25 cellular contexts compared by ENCODE assay signal in the genomic region with DNA sequence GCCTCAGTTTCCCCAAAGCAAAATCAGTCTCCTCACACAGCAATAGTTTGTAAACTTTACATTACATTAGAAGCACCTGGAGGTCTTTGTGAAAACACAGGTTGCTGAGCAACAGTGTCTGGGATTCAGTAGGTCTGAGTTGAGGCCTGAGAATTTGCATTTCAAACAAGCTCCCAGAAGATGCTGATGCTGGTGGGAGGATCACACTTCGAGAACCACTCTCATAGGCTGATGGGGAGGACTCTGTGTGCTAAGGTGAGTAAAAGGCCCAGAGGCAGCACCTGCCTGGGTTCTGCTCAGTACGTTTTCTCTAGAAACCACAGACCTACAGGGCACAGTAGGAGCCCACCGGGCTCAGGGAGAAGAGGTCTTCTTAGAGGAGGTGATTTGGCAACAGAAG. TPM values are rescaled to one million over a fixed set of nuclear protein-coding genes. Genes with fewer than 3 reads are reported as not detected.
"Had no signal": no experiment of that assay in that cellular context is flagged by ENCODE, and none has a peak within 500 bp of the region (broad histone marks: within the 10 kb centered on the region; RNA-seq: fewer than 3 reads in every experiment).

No MANE protein-coding gene starts in this region.

- H3K27ac ChIP-seq: brain microvascular endothelial cell, cardiac muscle cell had no signal

- H3K4me3 ChIP-seq: cardiac muscle cell had no signal

- H3K4me3 Mint-ChIP-seq: activated CD4-positive, alpha-beta memory T cell treated with anti-CD3 and anti-CD28 coated beads, Interleukin-2, amount 10 ng/mL, durations not matched to agents 7 days and 5 days; activated CD4-positive, alpha-beta T cell treated with anti-CD3 and anti-CD28 coated beads for 36 hours; activated naive CD4-positive, alpha-beta T cell treated with anti-CD3 and anti-CD28 coated beads for 36 hours; activated naive CD8-positive, alpha-beta T cell; activated T-helper 17 cell treated with anti-CD3 and anti-CD28 coated beads, Interleukin-2, amount 50 U/mL, for 72 hours; T-helper 1 cell treated with Interleukin-12 subunit alpha and Interleukin-12 subunit beta and Interleukin-4 antibody, amounts not matched to agents 30 μg/mL and 1 μg/mL, for 36 hours had no signal

- DNase-seq: activated CD4-positive, alpha-beta memory T cell treated with anti-CD3 and anti-CD28 coated beads, Interleukin-2, amount 10 ng/mL, durations not matched to agents 7 days and 5 days; activated CD4-positive, alpha-beta T cell treated with anti-CD3 and anti-CD28 coated beads for 36 hours; activated CD4-positive, alpha-beta T cell treated with anti-CD3 and anti-CD28 coated beads, Interleukin-2, amount 50 U/mL, for 1 hour; activated CD4-positive, CD25-positive, alpha-beta regulatory T cell; activated gamma-delta T cell; activated naive CD4-positive, alpha-beta T cell treated with anti-CD3 and anti-CD28 coated beads for 36 hours; activated T-cell treated with anti-CD3 and anti-CD28 coated beads for 4 hours; activated T-cell treated with anti-CD3 and anti-CD28 coated beads, Interleukin-2, amount 50 U/mL, for 48 hours; amygdala; brain microvascular endothelial cell; NCI-H1092; NCI-H2029; NCI-H2107; NCI-H2171 treated with DMSO at 0.1 percent for 48 hours; NCI-H345; NCI-H510A; PC-3; SHP77 treated with DMSO at 0.1 percent for 48 hours had no signal

- H3K27ac Mint-ChIP-seq: activated CD4-positive, alpha-beta memory T cell treated with anti-CD3 and anti-CD28 coated beads, Interleukin-2, amount 10 ng/mL, durations not matched to agents 7 days and 5 days; activated CD4-positive, alpha-beta T cell treated with anti-CD3 and anti-CD28 coated beads for 36 hours; activated naive CD4-positive, alpha-beta T cell treated with anti-CD3 and anti-CD28 coated beads for 36 hours; activated naive CD8-positive, alpha-beta T cell; activated T-helper 17 cell treated with anti-CD3 and anti-CD28 coated beads, Interleukin-2, amount 50 U/mL, for 72 hours; T-helper 1 cell treated with Interleukin-12 subunit alpha and Interleukin-12 subunit beta and Interleukin-4 antibody, amounts not matched to agents 30 μg/mL and 1 μg/mL, for 36 hours had no signal

- FAIRE-seq: RCC 7860 had no signal

- H3K4me1 Mint-ChIP-seq: activated CD4-positive, alpha-beta memory T cell treated with anti-CD3 and anti-CD28 coated beads, Interleukin-2, amount 10 ng/mL, durations not matched to agents 7 days and 5 days; activated T-helper 17 cell treated with anti-CD3 and anti-CD28 coated beads, Interleukin-2, amount 50 U/mL, for 72 hours had no signal

- H3K36me3 Mint-ChIP-seq: activated naive CD8-positive, alpha-beta T cell had no signal

- H3K9me3 Mint-ChIP-seq: activated CD4-positive, alpha-beta memory T cell treated with anti-CD3 and anti-CD28 coated beads, Interleukin-2, amount 10 ng/mL, durations not matched to agents 7 days and 5 days; activated naive CD4-positive, alpha-beta T cell treated with anti-CD3 and anti-CD28 coated beads for 36 hours; activated T-helper 17 cell treated with anti-CD3 and anti-CD28 coated beads, Interleukin-2, amount 50 U/mL, for 72 hours; T-helper 1 cell treated with Interleukin-12 subunit alpha and Interleukin-12 subunit beta and Interleukin-4 antibody, amounts not matched to agents 30 μg/mL and 1 μg/mL, for 36 hours had no signal

- H3K36me3 ChIP-seq: brain microvascular endothelial cell, cardiac muscle cell had no signal

- ATAC-seq: activated CD4-positive, alpha-beta T cell treated with anti-CD3 and anti-CD28 coated beads for 36 hours; activated T-helper 17 cell treated with anti-CD3 and anti-CD28 coated beads, Interleukin-2, amount 50 U/mL, for 72 hours; PC-3 had no signal

RNA-seq across cellular contexts. Expression of a gene that starts 57.0 kb away (rescaled TPM):
- total RNA-seq: activated CD4-positive, alpha-beta memory T cell treated with anti-CD3 and anti-CD28 coated beads, Interleukin-2, amount 10 ng/mL, durations not matched to agents 7 days and 5 days; activated CD4-positive, alpha-beta T cell treated with anti-CD3 and anti-CD28 coated beads for 36 hours; activated CD8-positive, alpha-beta memory T cell treated with anti-CD3 and anti-CD28 coated beads for 36 hours; activated naive CD4-positive, alpha-beta T cell treated with anti-CD3 and anti-CD28 coated beads for 36 hours; activated T-helper 17 cell treated with anti-CD3 and anti-CD28 coated beads, Interleukin-2, amount 50 U/mL, for 72 hours; SK-MEL-5 had no signal
